ENCODE assay signal across 8 cellular contexts in genomic region chr1:162847839-162848453, GRCh38. TPM values are rescaled to one million over a fixed set of nuclear protein-coding genes. Genes with fewer than 3 reads are reported as not detected.
DNase-seq lines count a peak whose midpoint lies in the region; ATAC-seq and TF ChIP-seq lines count a peak whose summit lies in the region.

No MANE protein-coding gene starts in this region.

- no peaks in the 10 kb centered on the region for H3F3A ChIP-seq in PC-3 (ENCODE audit: low read length, unreplicated experiment)

- POLR2A ChIA-PET in PC-3 (lab: Charles Lee; ENCODE audit: unreplicated experiment), result interaction anchor here (0.6 kb wide), 1 partner anchor 27 kb away, joined by 4 read pairs; no protein-coding TSS in a partner anchor

- H3K9me3 ChIP-seq in PC-3 (ENCODE audit: low read length), result no peaks in the 10 kb centered on the region
- H3K9me3 ChIP-seq in neutrophil, result no peaks in the 10 kb centered on the region

- H3K4me2 ChIP-seq in PC-3 (ENCODE audit: low read length), result 0 out of 2 replicates have a peak overlapping the region, but pooled peaks have one; percentile 43

- H3K36me3 ChIP-seq in PC-3 (ENCODE audit: low read depth, low read length) (no peaks in the 10 kb centered on the region), neutrophil (no peaks in the 10 kb centered on the region)

- BruUV-seq in PC-3 (replicated peaks; lab: Mats Ljungman, UMichigan), result no TSS peak

- H3K9ac ChIP-seq in PC-3 (ENCODE audit: low read length), result no peak overlapping the region

- H4K20me1 ChIP-seq in PC-3 (ENCODE audit: low read length), result no peaks in the 10 kb centered on the region

- H3K9me2 ChIP-seq in PC-3 (replicated peaks; ENCODE audit: low read length), result no peaks in the 10 kb centered on the region

- H3K4me3 ChIP-seq in PC-3 (ENCODE audit: low read length) (no peak overlapping the region), fibroblast of pulmonary artery (replicated peaks; ENCODE audit: low read depth, low read length) (no peak overlapping the region), neutrophil (ENCODE audit: low read depth in 1 of 2, low read length in 1 of 2) (no peak overlapping the region)

- intact Hi-C loops in PC-3 (cut with micrococcal nuclease), result loop anchor here (1.0 kb wide), 4 partner anchors 30 to 473 kb away; partner anchors contain the start of genes NUF2 and RGS4

- H3K79me2 ChIP-seq in PC-3 (ENCODE audit: low read length), result no peaks in the 10 kb centered on the region

- DNase-seq in NK-92 treated with Interleukin-12 subunit alpha and Interleukin-12 subunit beta, amount 100 ng/mL, for 24 hours (lab: John Stamatoyannopoulos, UW), result peak; percentile 65
- DNase-seq in NK-92 (lab: John Stamatoyannopoulos, UW; ENCODE audit: unreplicated experiment), result no peak
- peak in 65 of 76 experiments; percentile 2 to 74 (median 48) for DNase-seq in HUDEP-2 (lab: John Stamatoyannopoulos, UW; ENCODE audit: unreplicated experiment in 76 of 76)
- peak; percentile 90 for DNase-seq in PC-3
- peak; percentile 77 for DNase-seq in activated T-cell treated with anti-CD3 and anti-CD28 coated beads, Interleukin-2, amount 50 U/mL, for 1 hour
- peak; percentile 88 for DNase-seq in fibroblast of pulmonary artery (ENCODE audit: low read depth)
- peak in 41 of 49 donors; percentile 1 to 82 (median 46) for DNase-seq in substantia nigra (lab: John Stamatoyannopoulos, UW)

- TF ChIP-seq CTCF in PC-3 (conservative IDR thresholded peaks at IDR 0.05; ENCODE audit: low read depth, low read length) (peak; percentile 99), fibroblast of pulmonary artery (IDR thresholded peaks at IDR 0.05; ENCODE audit: low read length, missing control alignments) (peak; percentile 95), neutrophil (IDR thresholded peaks at IDR 0.05) (peak; percentile 80)

- CTCF ChIA-PET in PC-3 (lab: Charles Lee), result interaction anchor here (0.6 to 1.5 kb wide), 4 partner anchors 221 to 518 kb away, joined by 3 to 13 read pairs (median 4); partner anchors contain the start of gene RGS4

- ATAC-seq in PC-3, result peak; percentile 48

- no peak overlapping the region for H3K27ac ChIP-seq in PC-3 (ENCODE audit: low read length)
- H3K27ac ChIP-seq in neutrophil, result no peak overlapping the region
- no peak overlapping the region for H3K27ac ChIP-seq in substantia nigra (ENCODE audit: low read depth, low read length, poor library complexity, severe bottlenecking)

- peaks cover 15% of the 10 kb centered on the region for H3K4me1 ChIP-seq in PC-3 (ENCODE audit: insufficient read depth, low read length)
- no peaks in the 10 kb centered on the region for H3K4me1 ChIP-seq in neutrophil (ENCODE audit: control insufficient read depth in 1 of 2, insufficient read depth in 1 of 2, low read depth in 1 of 2, low read length in 1 of 2)

- no peaks in the 10 kb centered on the region for H3K27me3 ChIP-seq in PC-3 (ENCODE audit: low read length)
- peaks cover 20% of the 10 kb centered on the region for H3K27me3 ChIP-seq in neutrophil

- no peak overlapping the region for H2AFZ ChIP-seq in PC-3 (ENCODE audit: low read length)

RNA-seq across cellular contexts. Expression of gene CCDC190, which starts 13.0 kb away (rescaled TPM):
- total RNA-seq in PC-3 (2014; rRNA removed), result 0.62 TPM in 1 of 2 replicates, not detected in the other

RNA-seq across cellular contexts. Expression of gene HSD17B7, which starts 57.4 kb away (rescaled TPM):
- total RNA-seq in PC-3 (2014; rRNA removed), result 21.5 and 28.4 TPM in 2 replicates
